ENCODE assay signal across 18 cellular contexts in genomic region chr3:45538641-45538986, GRCh38. TPM values are rescaled to one million over a fixed set of nuclear protein-coding genes. Genes with fewer than 3 reads are reported as not detected.
DNase-seq lines count a peak whose midpoint lies in the region; ATAC-seq, FAIRE-seq and TF ChIP-seq lines count a peak whose summit lies in the region.
"Had no signal": no experiment of that assay in that cellular context is flagged by ENCODE, and none has a peak within 500 bp of the region (broad histone marks: within the 10 kb centered on the region; RNA-seq: fewer than 3 reads in every experiment).

No MANE protein-coding gene starts in this region.

- TF ChIP-seq POLR2A in HepG2 (IDR thresholded peaks at IDR 0.05; ENCODE audit: insufficient read depth in 1 of 2, low read depth in 2 of 2, low read length in 2 of 2): no peak

- ATAC-seq in HepG2 (no peak), left ventricle myocardium superior (peak; percentile 78), GM18867 (IDR thresholded peaks at IDR 0.05; ENCODE audit: unreplicated experiment) (no peak)
- ATAC-seq: activated T-cell treated with anti-CD3 and anti-CD28 coated beads, Interleukin-2, amount 50 U/mL, for 4 hours; Panc1 had no signal

- CTCF ChIA-PET in HepG2 (lab: Yijun Ruan, JAX; ENCODE audit: low intra/inter-chr PET ratio, low total read pairs): no interaction called here
- CTCF ChIA-PET in RWPE1 (lab: Yijun Ruan, JAX): no interaction called here

- no peaks in the 10 kb centered on the region for H3K9me3 ChIP-seq in liver (ENCODE audit: control insufficient read depth in 4 of 4, low read length in 3 of 4)
- H3K9me3 ChIP-seq in HepG2 (ENCODE audit: low read length): no peaks in the 10 kb centered on the region
- no peaks in the 10 kb centered on the region for H3K9me3 ChIP-seq in parathyroid adenoma (ENCODE audit: control insufficient read depth, low read length)
- H3K9me3 ChIP-seq: thoracic aorta had no signal

- intact Hi-C loops in HepG2 (cut with micrococcal nuclease; ENCODE audit: unreplicated experiment): loop anchor here (10.0 kb wide), 1 partner anchor 46 kb away; no protein-coding TSS in a partner anchor
- intact Hi-C loops in left ventricle myocardium superior (cut with micrococcal nuclease): no loop called here

- H3K4me2 ChIP-seq in HepG2 (ENCODE audit: low read depth, low read length): no peak overlapping the region
- H3K4me2 ChIP-seq in parathyroid adenoma (ENCODE audit: low read length): no peak overlapping the region

- POLR2A ChIA-PET in HepG2 (lab: Yijun Ruan, JAX) (interaction anchor here (0.6 kb wide), 1 partner anchor 115 kb away, joined by 3 read pairs; no protein-coding TSS in a partner anchor), RWPE1 (lab: Yijun Ruan, JAX; ENCODE audit: low non-redundant PET) (no interaction called here)

- TF ChIP-seq CTCF in liver (IDR thresholded peaks at IDR 0.05; ENCODE audit: low read depth, low read length, missing input control) (no peak), HepG2 (CRISPR knock-in tag; IDR thresholded peaks at IDR 0.05) (no peak), parathyroid adenoma (IDR thresholded peaks at IDR 0.05) (no peak), RWPE1 (conservative IDR thresholded peaks at IDR 0.05; ENCODE audit: low read depth) (no peak)

- H3K79me2 ChIP-seq in HepG2 (ENCODE audit: insufficient read depth, low read length): no peaks in the 10 kb centered on the region
- H3K79me2 ChIP-seq in parathyroid adenoma: no peaks in the 10 kb centered on the region

- H3K36me3 ChIP-seq in liver (ENCODE audit: control insufficient read depth in 4 of 4, insufficient read depth in 3 of 4, low read depth in 1 of 4, low read length in 3 of 4): no peaks in the 10 kb centered on the region
- peaks cover 16 to 51% of the 10 kb centered on the region in 2 experiments for H3K36me3 ChIP-seq in HepG2 (replicated peaks in 1 of 2; ENCODE audit: control insufficient read depth in 1 of 2, insufficient read depth in 2 of 2, low read length in 2 of 2)
- no peaks in the 10 kb centered on the region for H3K36me3 ChIP-seq in parathyroid adenoma (ENCODE audit: control insufficient read depth, insufficient read depth, low read length)
- H3K36me3 ChIP-seq: thoracic aorta had no signal

- DNase-seq in HepG2 (ENCODE audit: low spot score) (no peak), left ventricle myocardium superior (no peak), RWPE1 (ENCODE audit: low spot score) (no peak), COLO829 (ENCODE audit: low spot score) (no peak), T-helper 2 cell (no peak)
- DNase-seq: activated CD4-positive, alpha-beta T cell treated with anti-CD3 and anti-CD28 coated beads, Interleukin-2, amount 50 U/mL, for 1 hour; activated naive CD8-positive, alpha-beta T cell treated with anti-CD3 and anti-CD28 coated beads for 36 hours; activated T-cell treated with anti-CD3 and anti-CD28 coated beads, Interleukin-2, amount 50 U/mL, for 4 hours; central memory CD4-positive, alpha-beta T cell; H9; islet precursor cell; stimulated activated CD4-positive, alpha-beta T cell treated with anti-CD3 and anti-CD28 coated beads, Interleukin-1b, Interleukin-23, amount 100 ng/mL, for 48 hours had no signal

- peak overlapping the region; percentile 13 to 56 for H3K27ac ChIP-seq in liver (ENCODE audit: low read depth in 1 of 2, low read length in 2 of 2)
- no peak overlapping the region for H3K27ac ChIP-seq in HepG2 (ENCODE audit: extremely low read length, insufficient read depth, low read length)
- H3K27ac ChIP-seq in parathyroid adenoma: peak overlapping the region; percentile 1
- H3K27ac ChIP-seq in RWPE1: no peak overlapping the region
- H3K27ac ChIP-seq: thoracic aorta had no signal

- H3K9ac ChIP-seq in liver (ENCODE audit: low read depth in 1 of 2, low read length in 2 of 2): no peak overlapping the region
- H3K9ac ChIP-seq in HepG2 (ENCODE audit: insufficient read depth, low read depth, low read length): no peak overlapping the region
- H3K9ac ChIP-seq in parathyroid adenoma: no peak overlapping the region

- TF ChIP-seq RAD21 in liver (IDR thresholded peaks at IDR 0.05) (peak in 1 of 2 donors; percentile 23), HepG2 (CRISPR knock-in tag; IDR thresholded peaks at IDR 0.05) (no peak)

- no peak for TF ChIP-seq EP300 in HepG2 (IDR thresholded peaks at IDR 0.05; ENCODE audit: low read depth in 2 of 2, low read length in 2 of 2)
- no peak for TF ChIP-seq EP300 in HepG2 (CRISPR knock-in tag; IDR thresholded peaks at IDR 0.05; ENCODE audit: borderline replicate concordance)

- no peak overlapping the region for H2AFZ ChIP-seq in HepG2 (ENCODE audit: low read length)
- no peak overlapping the region for H2AFZ ChIP-seq in parathyroid adenoma

- H3K27me3 ChIP-seq in liver (ENCODE audit: control insufficient read depth in 4 of 4, insufficient read depth in 4 of 4, low read length in 3 of 4) (no peaks in the 10 kb centered on the region), HepG2 (ENCODE audit: control insufficient read depth in 1 of 2, insufficient read depth in 2 of 2, low read length in 2 of 2) (no peaks in the 10 kb centered on the region), parathyroid adenoma (ENCODE audit: control insufficient read depth, insufficient read depth, low read length) (no peaks in the 10 kb centered on the region)

- H3K4me3 ChIP-seq in liver (ENCODE audit: low read depth in 1 of 3, low read length in 3 of 3) (no peak overlapping the region), HepG2 (replicated peaks in 1 of 3; ENCODE audit: insufficient read depth in 1 of 3, low read depth in 2 of 3, low read length in 3 of 3) (no peak overlapping the region), parathyroid adenoma (ENCODE audit: low read depth, low read length) (no peak overlapping the region)
- H3K4me3 ChIP-seq: thoracic aorta had no signal

- in situ Hi-C loops in HepG2 (cut with HindIII; ENCODE audit: extremely low pct_ligation_motif_present, low pct_unique_long_range_greater_than_20kb): no loop called here

- BruUV-seq in HepG2 (replicated peaks; lab: Mats Ljungman, UMichigan): no TSS peak

- no peak for FAIRE-seq in HepG2 (lab: Jason Lieb, UNC)
- FAIRE-seq: TTC549 had no signal

- 28% methylated on average over 4 of the region's 4 CpGs for WGBS in liver
- 100% methylated on average over 4 of the region's 4 CpGs for WGBS in HepG2 (ENCODE audit: low lambda C conversion rate)

- H3K4me1 ChIP-seq in liver (ENCODE audit: control insufficient read depth in 4 of 4, insufficient read depth in 4 of 4, low read length in 3 of 4) (peaks cover 0 to 21% (median 16%) of the 10 kb centered on the region in 4 donors), HepG2 (ENCODE audit: insufficient read depth, low read length) (peaks cover under 1% of the 10 kb centered on the region; the same call in 1 of the 2 replicates), parathyroid adenoma (peaks cover 5% of the 10 kb centered on the region)

- H4K20me1 ChIP-seq in HepG2 (ENCODE audit: insufficient read depth, low read length): no peaks in the 10 kb centered on the region

TF ChIP-seq in liver, 16 proteins besides CTCF, POLR2A, EP300 and RAD21 (continues in another document):
- TF ChIP-seq NR2F2 (IDR thresholded peaks at IDR 0.05) (no peak), JUND (IDR thresholded peaks at IDR 0.05) (no peak), RXRA (IDR thresholded peaks at IDR 0.05) (peak in 1 of 2 donors; percentile 47), EGR1 (IDR thresholded peaks at IDR 0.05; ENCODE audit: low read depth in 2 of 2) (no peak)

TF ChIP-seq in HepG2, 621 proteins besides CTCF, POLR2A, EP300 and RAD21 (continues in another document):
- no peak for TF ChIP-seq ZNF781 (CRISPR knock-in tag; IDR thresholded peaks at IDR 0.05; ENCODE audit: borderline replicate concordance, not compliant biosample characterization)
- TF ChIP-seq ZNF3 (CRISPR knock-in tag; IDR thresholded peaks at IDR 0.05): no peak
- TF ChIP-seq ZNF224 (CRISPR knock-in tag; IDR thresholded peaks at IDR 0.05): no peak

RNA-seq across cellular contexts. Expression of gene LIMD1, which starts 55.9 kb away (rescaled TPM):
- total RNA-seq in liver (10 to 100 TPM; 16.2 to 23.3 TPM), HepG2 (2016; rRNA removed; fragmentation: Illumina TruSeq; extraction: Trizol) (11.1 and 13.0 TPM in 2 replicates), left ventricle myocardium superior (31.9 TPM)
- polyA plus RNA-seq in liver (1 to 10 TPM; 7.8 to 8.1 TPM), HepG2 (2011; rRNA removed) (16.4 and 18.7 TPM in 2 replicates)
- total RNA-seq in HepG2 (2016; cell fraction: cytosol; rRNA removed; fragmentation: Illumina TruSeq; extraction: Trizol; ENCODE audit: low read depth): 1.4 and 1.5 TPM in 2 replicates
- 9.8 and 12.1 TPM in 2 replicates for total RNA-seq in HepG2 (2016; cell fraction: insoluble cytoplasmic fraction; rRNA removed; fragmentation: Illumina TruSeq; extraction: Trizol)
- total RNA-seq in HepG2 (2016; cell fraction: membrane; rRNA removed; fragmentation: Illumina TruSeq; extraction: Trizol): 5.3 and 6.4 TPM in 2 replicates
- total RNA-seq in HepG2 (2016; cell fraction: nucleus; rRNA removed; fragmentation: Illumina TruSeq; extraction: Trizol): 11.9 and 15.6 TPM in 2 replicates
- 7.1 and 7.2 TPM in 2 replicates for polyA plus RNA-seq in HepG2 (2011; cell fraction: cytosol; rRNA removed)
- 42.2 and 53.6 TPM in 2 replicates for polyA plus RNA-seq in HepG2 (2011; cell fraction: nucleus; rRNA removed)
- polyA plus RNA-seq in HepG2 (2012): 4.4 and 6.9 TPM in 2 replicates
- polyA plus RNA-seq in HepG2 (2016; cell fraction: cytosol; fragmentation: Illumina TruSeq; extraction: Trizol; ENCODE audit: low read depth): 0.43 and 0.62 TPM in 2 replicates
- polyA plus RNA-seq in HepG2 (2016; cell fraction: insoluble cytoplasmic fraction; fragmentation: Illumina TruSeq; extraction: Trizol; ENCODE audit: low read depth): 5.8 and 6.2 TPM in 2 replicates
- polyA plus RNA-seq in HepG2 (2016; cell fraction: membrane; fragmentation: Illumina TruSeq; extraction: Trizol; ENCODE audit: low read depth): 1.7 TPM in 2 replicates
- 17.4 and 18.9 TPM in 2 replicates for polyA plus RNA-seq in HepG2 (2016; cell fraction: nucleus; fragmentation: Illumina TruSeq; extraction: Trizol; ENCODE audit: insufficient read depth, low read depth)
- 55.2 and 75.7 TPM in 2 replicates for polyA minus RNA-seq in HepG2 (2011; rRNA and poly(A)+ RNA removed; ENCODE audit: low replicate concordance)
- 11.3 and 16.1 TPM in 2 replicates for polyA minus RNA-seq in HepG2 (2011; cell fraction: cytosol; rRNA and poly(A)+ RNA removed)
- 27.0 and 32.6 TPM in 2 replicates for polyA minus RNA-seq in HepG2 (2011; cell fraction: nucleus; rRNA and poly(A)+ RNA removed)

Comparison
In these comparisons a context has a peak if more than half of its experiments do, and no peak if none do; other contexts are left out.
1. H3K27ac ChIP-seq: peak in liver (2 of 2) and parathyroid adenoma (single experiment); none in HepG2 (single experiment) and RWPE1 (single experiment).